7 cellular contexts compared by ENCODE assay signal in genomic region chr13:20525144-20525600, GRCh38. TPM values are rescaled to one million over a fixed set of nuclear protein-coding genes. Genes with fewer than 3 reads are reported as not detected.
DNase-seq lines count a peak whose midpoint lies in the region; ATAC-seq and TF ChIP-seq lines count a peak whose summit lies in the region.

No MANE protein-coding gene starts in this region.

- peaks cover 0 to 42% (median 2%) of the 10 kb centered on the region in 4 donors for H3K4me1 ChIP-seq in right lobe of liver

- TF ChIP-seq POLR2A in right lobe of liver (IDR thresholded peaks at IDR 0.05): no peak

- H3K27ac ChIP-seq in right lobe of liver: peak overlapping the region; percentile 95 to 100 (median 99)

- H3K27me3 ChIP-seq in right lobe of liver: no peaks in the 10 kb centered on the region

- no peaks in the 10 kb centered on the region for H3K9me3 ChIP-seq in right lobe of liver

- ATAC-seq in GM18861 (IDR thresholded peaks at IDR 0.05; ENCODE audit: unreplicated experiment) (peak; percentile 13), HG02870 (IDR thresholded peaks at IDR 0.05; ENCODE audit: unreplicated experiment) (peak; percentile 11), SK-N-SH treated with all-trans-retinoic acid at 6 μM for 48 hours (peak; percentile 6; the same call in 1 of the 3 replicates), right lobe of liver (peak; percentile 17 to 48 (median 36))

- H3K36me3 ChIP-seq in right lobe of liver: no peaks in the 10 kb centered on the region

- 4% methylated on average over 19 of the region's 37 CpGs for WGBS in right lobe of liver (ENCODE audit: insufficient coverage, low coverage, low lambda C conversion rate, missing lambda C conversion rate)

- peak; percentile 37 for DNase-seq in dermis blood vessel endothelial cell
- peak; percentile 59 to 65 (median 60) for DNase-seq in right lobe of liver
- peak in 2 of 3 experiments; percentile 5 to 21 for DNase-seq in stimulated activated CD4-positive, alpha-beta T cell treated with anti-CD3 and anti-CD28 coated beads, TNF-alpha, amount 100 ng/mL, for 24 hours (ENCODE audit: low read depth in 3 of 3)
- no peak for DNase-seq in NCI-H524 treated with DMSO at 0.1 percent for 48 hours (lab: John Stamatoyannopoulos, UW)

- intact Hi-C loops in right lobe of liver (cut with DNase I): no loop called here

- no peak for TF ChIP-seq CTCF in right lobe of liver (IDR thresholded peaks at IDR 0.05)

- peak overlapping the region; percentile 83 to 96 (median 88) for H3K4me3 ChIP-seq in right lobe of liver

TF ChIP-seq in SK-N-SH treated with all-trans-retinoic acid at 6 μM for 48 hours, 23 proteins besides CTCF, POLR2A, EP300 and RAD21:
- TF ChIP-seq TSHZ2 (CRISPR knock-in tag; IDR thresholded peaks at IDR 0.05): no peak
- TF ChIP-seq GLIS3 (CRISPR knock-in tag; IDR thresholded peaks at IDR 0.05): no peak
- no peak for TF ChIP-seq TCF4 (CRISPR knock-in tag; IDR thresholded peaks at IDR 0.05; ENCODE audit: borderline replicate concordance)
TF ChIP-seq in SK-N-SH treated with all-trans-retinoic acid at 6 μM for 48 hours: peak in this region for 0.

RNA-seq across cellular contexts. Expression of gene CRYL1, which starts 0.5 kb away (rescaled TPM):
- 26.9 and 48.5 TPM in 2 replicates for total RNA-seq in dermis blood vessel endothelial cell
- 100 to 1,000 TPM; 111 to 185 (median 151) TPM for total RNA-seq in right lobe of liver

RNA-seq across cellular contexts. Expression of gene IFT88, which starts 41.8 kb away (rescaled TPM):
- total RNA-seq in dermis blood vessel endothelial cell: 10.7 and 11.2 TPM in 2 replicates
- 10 to 100 TPM in 4 of 6 experiments, 1 to 10 TPM in 2; 7.9 to 17.6 (median 11.8) TPM for total RNA-seq in right lobe of liver
